Comparison of ENCODE assay signal across 12 cellular contexts in the genomic region with DNA sequence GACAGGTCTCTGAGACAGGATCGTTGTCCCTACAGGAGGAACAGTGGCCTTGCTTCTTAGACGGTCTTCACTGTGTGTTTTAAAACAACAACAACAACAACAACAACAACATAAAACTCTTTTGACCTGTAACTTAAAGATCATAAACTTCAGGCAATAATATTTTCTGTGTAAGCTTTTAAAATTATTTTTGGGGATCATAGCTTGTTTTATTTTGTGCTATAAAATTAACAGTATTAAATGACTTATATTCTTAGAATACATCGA. TPM values are rescaled to one million over a fixed set of nuclear protein-coding genes. Genes with fewer than 3 reads are reported as not detected.
DNase-seq lines count a peak whose midpoint lies in the region; ATAC-seq and TF ChIP-seq lines count a peak whose summit lies in the region.
"Had no signal": no experiment of that assay in that cellular context is flagged by ENCODE, and none has a peak within 500 bp of the region (broad histone marks: within the 10 kb centered on the region; RNA-seq: fewer than 3 reads in every experiment).

No MANE protein-coding gene starts in this region.

- H3K4me3 ChIP-seq in muscle layer of duodenum (ENCODE audit: low read depth in 1 of 2, low read length in 2 of 2) = no peak overlapping the region
- H3K4me3 ChIP-seq in vagina = no peak overlapping the region
- no peak overlapping the region for H3K4me3 ChIP-seq in SJCRH30
- H3K4me3 ChIP-seq: HAP-1 had no signal

- H3K9me3 ChIP-seq in muscle layer of duodenum (ENCODE audit: control insufficient read depth in 1 of 2, low read length in 2 of 2) (no peaks in the 10 kb centered on the region), vagina (no peaks in the 10 kb centered on the region), SJCRH30 (replicated peaks) (no peaks in the 10 kb centered on the region)
- H3K9me3 ChIP-seq: HAP-1 had no signal

- H3K27ac ChIP-seq in RWPE1 (peak overlapping the region; percentile 94), epithelial cell of prostate (peak overlapping the region; percentile 99), muscle layer of duodenum (ENCODE audit: low read length) (peak overlapping the region; percentile 42), vagina (peak overlapping the region; percentile 9), SJCRH30 (no peak overlapping the region)

- TF ChIP-seq CTCF in RWPE1 (conservative IDR thresholded peaks at IDR 0.05; ENCODE audit: low read depth) (no peak), vagina (IDR thresholded peaks at IDR 0.05) (no peak)

- TF ChIP-seq POLR2A in vagina (IDR thresholded peaks at IDR 0.05) = no peak

- ATAC-seq in GM18511 (IDR thresholded peaks at IDR 0.05; ENCODE audit: unreplicated experiment) = no peak
- ATAC-seq in HG02763 (IDR thresholded peaks at IDR 0.05; ENCODE audit: unreplicated experiment) = no peak

- intact Hi-C loops in vagina (cut with DNase I) = no loop called here

- POLR2A ChIA-PET in RWPE1 (lab: Yijun Ruan, JAX; ENCODE audit: low non-redundant PET) = no interaction called here

- H3K36me3 ChIP-seq in muscle layer of duodenum (ENCODE audit: control insufficient read depth in 1 of 2, insufficient read depth in 2 of 2, low read length in 2 of 2) (peaks cover 39% of the 10 kb centered on the region in 2 donors), vagina (peaks cover 0 to 35% of the 10 kb centered on the region in 2 donors), SJCRH30 (peaks cover 46% of the 10 kb centered on the region)

- CTCF ChIA-PET in RWPE1 (lab: Yijun Ruan, JAX) = interaction anchor here (0.6 to 0.7 kb wide), 2 partner anchors 14 to 68 kb away, joined by 3 read pairs; no protein-coding TSS in a partner anchor

- H3K27me3 ChIP-seq in muscle layer of duodenum (ENCODE audit: low read depth, low read length) (no peaks in the 10 kb centered on the region), vagina (no peaks in the 10 kb centered on the region), SJCRH30 (no peaks in the 10 kb centered on the region)

- H3K4me1 ChIP-seq in muscle layer of duodenum (ENCODE audit: control insufficient read depth in 1 of 2, insufficient read depth in 2 of 2, low read length in 2 of 2) (peaks cover 0 to 10% of the 10 kb centered on the region in 2 donors), vagina (peaks cover 46% of the 10 kb centered on the region), SJCRH30 (no peaks in the 10 kb centered on the region)

- DNase-seq in RWPE1 (ENCODE audit: low spot score) (no peak), epithelial cell of prostate (ENCODE audit: low read depth, low spot score) (no peak), vagina (ENCODE audit: extremely low spot score in 2 of 2) (no peak), SJCRH30 (no peak)
- DNase-seq: CD8-positive, alpha-beta memory T cell; Kasumi-1; NCI-H1930; RPMI8226 had no signal

RNA-seq across cellular contexts. Expression of a gene that starts 13.8 kb away (rescaled TPM):
- total RNA-seq in vagina = not detected
- total RNA-seq in SJCRH30 (2014; rRNA removed; shearing (Covaris generic)) = 0.20 TPM in 1 of 2 replicates, not detected in the other

RNA-seq across cellular contexts. Expression of a gene that starts 28.8 kb away (rescaled TPM):
- total RNA-seq in vagina = 61.9 TPM
- 24.5 and 39.9 TPM in 2 replicates for total RNA-seq in SJCRH30 (2014; rRNA removed; shearing (Covaris generic))

RNA-seq across cellular contexts. Expression of a gene that starts 36.1 kb away (rescaled TPM):
- total RNA-seq in vagina = 37.6 TPM
- total RNA-seq in SJCRH30 (2014; rRNA removed; shearing (Covaris generic)) = 81.7 and 85.6 TPM in 2 replicates

RNA-seq across cellular contexts. Expression of a gene that starts 48.6 kb away (rescaled TPM):
- 34.9 TPM for total RNA-seq in vagina
- total RNA-seq in SJCRH30 (2014; rRNA removed; shearing (Covaris generic)) = 42.1 and 47.8 TPM in 2 replicates
